1 cellular context compared by ENCODE assay signal in genomic region chr14:23469127-23469905, GRCh38.
TF ChIP-seq lines count a peak whose summit lies in the region.

NGDN (plus strand) TSS chr14:23469703; CDS start chr14:23469716, 13 bp downstream.

TF ChIP-seq in HepG2, 621 proteins besides CTCF, POLR2A, EP300 and RAD21 (continued from another document and continues in another):
- peak; percentile 82 for TF ChIP-seq ZNF768 (CRISPR knock-in tag; IDR thresholded peaks at IDR 0.05)
- TF ChIP-seq ZBTB40 (IDR thresholded peaks at IDR 0.05): peak; percentile 92
- peak; percentile 90 for TF ChIP-seq ZBTB40 (CRISPR knock-in tag; IDR thresholded peaks at IDR 0.05)
- peak; percentile 65 for TF ChIP-seq AFF4 (CRISPR knock-in tag; IDR thresholded peaks at IDR 0.05)
- TF ChIP-seq MZF1 (CRISPR knock-in tag; IDR thresholded peaks at IDR 0.05; ENCODE audit: borderline replicate concordance): no peak; the same call in 1 of the 2 replicates
- TF ChIP-seq ZNF616 (CRISPR knock-in tag; IDR thresholded peaks at IDR 0.05; ENCODE audit: low read depth): 0 out of 2 replicates have a peak, but pooled peaks have one; percentile 68
- peak; percentile 83; the same call in 1 of the 2 replicates for TF ChIP-seq THAP7 (CRISPR knock-in tag; IDR thresholded peaks at IDR 0.05)
- peak; percentile 98 for TF ChIP-seq SPEN (CRISPR knock-in tag; IDR thresholded peaks at IDR 0.05; ENCODE audit: low read depth)
- no peak for TF ChIP-seq AHDC1 (CRISPR knock-in tag; IDR thresholded peaks at IDR 0.05; ENCODE audit: borderline replicate concordance)
- TF ChIP-seq ZNF770 (CRISPR knock-in tag; IDR thresholded peaks at IDR 0.05): no peak
- TF ChIP-seq ZBTB3 (CRISPR knock-in tag; IDR thresholded peaks at IDR 0.05; ENCODE audit: borderline replicate concordance, low read depth): peak; percentile 82; the same call in 1 of the 2 replicates
- TF ChIP-seq GLI4 (CRISPR knock-in tag; IDR thresholded peaks at IDR 0.05; ENCODE audit: borderline replicate concordance): peak; percentile 88
- peak; percentile 99; the same call in 1 of the 2 replicates for TF ChIP-seq DMAP1 (CRISPR knock-in tag; IDR thresholded peaks at IDR 0.05)
- TF ChIP-seq ZBTB33 (CRISPR knock-in tag; IDR thresholded peaks at IDR 0.05): peak; percentile 100
- TF ChIP-seq ATF7-NPFF (CRISPR knock-in tag; IDR thresholded peaks at IDR 0.05; ENCODE audit: low read depth): peak; percentile 95
- TF ChIP-seq HIVEP1 (CRISPR knock-in tag; IDR thresholded peaks at IDR 0.05): peak; percentile 39; the same call in 1 of the 2 replicates
- TF ChIP-seq SETDB1 (CRISPR knock-in tag; IDR thresholded peaks at IDR 0.05; ENCODE audit: borderline replicate concordance): no peak
- TF ChIP-seq MBNL3 (CRISPR knock-in tag; conservative IDR thresholded peaks at IDR 0.05): peak; percentile 73; the same call in 1 of the 2 replicates
- TF ChIP-seq BRD4 (CRISPR knock-in tag; IDR thresholded peaks at IDR 0.05): peak; percentile 68
- TF ChIP-seq MBD4 (IDR thresholded peaks at IDR 0.05; ENCODE audit: borderline replicate concordance, low read length): no peak
- TF ChIP-seq ETV6 (CRISPR knock-in tag; conservative IDR thresholded peaks at IDR 0.05): peak; percentile 92
- 0 out of 2 replicates have a peak, but pooled peaks have one; percentile 9 for TF ChIP-seq ZNF3 (CRISPR knock-in tag; IDR thresholded peaks at IDR 0.05)
- TF ChIP-seq MAX (IDR thresholded peaks at IDR 0.05): peak; percentile 88
- peak; percentile 60; the same call in 1 of the 2 replicates for TF ChIP-seq ZNF615 (CRISPR knock-in tag; IDR thresholded peaks at IDR 0.05; ENCODE audit: borderline replicate concordance)
- peak; percentile 91 for TF ChIP-seq ELF3 (CRISPR knock-in tag; IDR thresholded peaks at IDR 0.05)
- TF ChIP-seq SRF (IDR thresholded peaks at IDR 0.05; ENCODE audit: low read depth, low read length): peak; percentile 86
- peak; percentile 90; the same call in 1 of the 2 replicates for TF ChIP-seq PAX8 (CRISPR knock-in tag; IDR thresholded peaks at IDR 0.05; ENCODE audit: borderline replicate concordance)
- peak; percentile 89 for TF ChIP-seq SMAD1 (CRISPR knock-in tag; IDR thresholded peaks at IDR 0.05; ENCODE audit: borderline replicate concordance, low read depth)
